Comparison of ENCODE assay signal across 18 cellular contexts in the genomic region with DNA sequence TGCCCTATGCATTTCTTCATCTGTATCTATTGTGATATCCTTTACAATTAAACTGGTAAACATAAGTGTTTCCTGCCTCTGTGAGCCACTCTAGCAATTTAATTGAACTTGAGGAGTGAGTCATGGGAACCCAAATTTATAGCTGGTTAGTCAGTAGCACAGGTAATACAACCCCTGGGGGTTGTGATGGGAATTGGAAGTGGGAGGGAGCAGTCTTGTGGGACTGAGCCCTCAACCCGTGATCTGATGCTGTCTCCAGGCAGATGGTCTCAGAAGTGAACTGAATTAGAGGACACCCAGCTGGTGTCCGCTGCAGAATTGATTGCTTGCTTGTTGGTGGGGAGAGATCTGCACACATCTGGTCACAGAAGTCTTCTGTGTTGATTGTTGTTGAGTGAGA. TPM values are rescaled to one million over a fixed set of nuclear protein-coding genes. Genes with fewer than 3 reads are reported as not detected.
DNase-seq lines count a peak whose midpoint lies in the region; ATAC-seq and TF ChIP-seq lines count a peak whose summit lies in the region.
"Had no signal": no experiment of that assay in that cellular context is flagged by ENCODE, and none has a peak within 500 bp of the region (broad histone marks: within the 10 kb centered on the region; RNA-seq: fewer than 3 reads in every experiment).

No MANE protein-coding gene starts in this region.

- H3K27me3 Mint-ChIP-seq in glutamatergic neuron (ENCODE audit: unreplicated experiment), result peaks cover 14% of the 10 kb centered on the region

- peaks cover 27% of the 10 kb centered on the region for H3K4me1 Mint-ChIP-seq in glutamatergic neuron (ENCODE audit: low read depth, unreplicated experiment)
- H3K4me1 Mint-ChIP-seq: natural killer cell had no signal

- 0 out of 2 replicates have a peak, but pooled peaks have one; percentile 12 for ATAC-seq in Panc1
- ATAC-seq in left ventricle myocardium superior, result no peak
- no peak for ATAC-seq in gastroesophageal sphincter
- ATAC-seq: natural killer cell had no signal

- WGBS in gastroesophageal sphincter (ENCODE audit: low coverage in 1 of 2), 2 donors, result 75% methylated on average over 2 of the region's 2 CpGs; no CpG with 5 or more reads in 1 of the 2 donors

- peak overlapping the region; percentile 39 for H3K4me3 Mint-ChIP-seq in glutamatergic neuron (ENCODE audit: unreplicated experiment)
- H3K4me3 Mint-ChIP-seq: natural killer cell had no signal

- no peak for TF ChIP-seq CTCF in Panc1 (IDR thresholded peaks at IDR 0.05)
- peak; percentile 34 for TF ChIP-seq CTCF in glutamatergic neuron (IDR thresholded peaks at IDR 0.05; ENCODE audit: partially characterized antibody, unreplicated experiment)
- no peak for TF ChIP-seq CTCF in gastroesophageal sphincter (IDR thresholded peaks at IDR 0.05)

- BruUV-seq in Panc1 (replicated peaks; lab: Mats Ljungman, UMichigan), result no TSS peak

- H3K27me3 ChIP-seq in Panc1 (ENCODE audit: control insufficient read depth, insufficient read depth, low read length) (no peaks in the 10 kb centered on the region), gastroesophageal sphincter (peaks cover 47% of the 10 kb centered on the region)
- H3K27me3 ChIP-seq: cardiac muscle cell had no signal

- H3K36me3 ChIP-seq in Panc1 (ENCODE audit: control insufficient read depth, insufficient read depth, low read length) (no peaks in the 10 kb centered on the region), gastroesophageal sphincter (no peaks in the 10 kb centered on the region)
- H3K36me3 ChIP-seq: BLaER1, cardiac muscle cell, heart left ventricle, left ventricle myocardium inferior, SJCRH30, stomach had no signal

- peak; percentile 66 for DNase-seq in Daoy (ENCODE audit: low read depth)
- DNase-seq in M059J (ENCODE audit: low read depth), result peak; percentile 77
- DNase-seq in Panc1 (ENCODE audit: low read depth, low spot score), result no peak
- DNase-seq in glutamatergic neuron, result peak; percentile 63
- DNase-seq in left ventricle myocardium superior, result no peak
- no peak for DNase-seq in nucleus accumbens (lab: John Stamatoyannopoulos, UW)
- DNase-seq in activated gamma-delta T cell treated with Interleukin-2 at 50 U/mL for 16 hours, result no peak
- DNase-seq: activated naive CD4-positive, alpha-beta T cell treated with anti-CD3 and anti-CD28 coated beads, Interleukin-2, amount 50 U/mL, for 16 hours; heart left ventricle; KBM-7; left ventricle myocardium inferior; natural killer cell; NCI-H526 treated with DMSO at 0.1 percent for 48 hours; SJCRH30; stomach had no signal

- H3K27ac Mint-ChIP-seq in glutamatergic neuron (ENCODE audit: unreplicated experiment), result peak overlapping the region; percentile 81
- H3K27ac Mint-ChIP-seq: natural killer cell had no signal

- 0 out of 2 replicates have a peak, but pooled peaks cover 2% of the 10 kb centered on the region for H3K4me1 ChIP-seq in Panc1 (ENCODE audit: control insufficient read depth, insufficient read depth, low read length)
- H3K4me1 ChIP-seq in gastroesophageal sphincter, result no peaks in the 10 kb centered on the region
- H3K4me1 ChIP-seq: left ventricle myocardium inferior, SJCRH30 had no signal

- H3K4me3 ChIP-seq in Panc1 (ENCODE audit: low read depth in 2 of 2, low read length in 2 of 2) (no peak overlapping the region), gastroesophageal sphincter (no peak overlapping the region)
- H3K4me3 ChIP-seq: BLaER1, cardiac muscle cell, heart left ventricle, left ventricle myocardium inferior, SJCRH30, stomach had no signal

- TF ChIP-seq EP300 in gastroesophageal sphincter (IDR thresholded peaks at IDR 0.05), result no peak

- H3K9me3 ChIP-seq in Panc1 (ENCODE audit: control insufficient read depth, insufficient read depth, low read depth, low read length), result no peaks in the 10 kb centered on the region
- H3K9me3 ChIP-seq in gastroesophageal sphincter, result no peaks in the 10 kb centered on the region
- H3K9me3 ChIP-seq: BLaER1, heart left ventricle, left ventricle myocardium inferior, SJCRH30, stomach had no signal

- H3K9me3 Mint-ChIP-seq in glutamatergic neuron (ENCODE audit: unreplicated experiment), result peaks cover 8% of the 10 kb centered on the region
- H3K9me3 Mint-ChIP-seq: natural killer cell had no signal

- H3K27ac ChIP-seq in Panc1 (ENCODE audit: low read length), result no peak overlapping the region
- no peak overlapping the region for H3K27ac ChIP-seq in gastroesophageal sphincter
- H3K27ac ChIP-seq: BLaER1, cardiac muscle cell, heart left ventricle, left ventricle myocardium inferior, SJCRH30, stomach had no signal

- intact Hi-C loops in Panc1 (cut with micrococcal nuclease; ENCODE audit: unreplicated experiment), result no loop called here
- intact Hi-C loops in left ventricle myocardium superior (cut with micrococcal nuclease), result no loop called here

- H3K36me3 Mint-ChIP-seq in glutamatergic neuron (ENCODE audit: unreplicated experiment), result peaks cover 4% of the 10 kb centered on the region

- POLR2A ChIA-PET in Panc1 (lab: Charles Lee), result no interaction called here

- in situ Hi-C loops in Panc1 (cut with HindIII; ENCODE audit: low pct_unique_long_range_greater_than_20kb, low sequenced_read_pairs), result no loop called here

- CTCF ChIA-PET in Panc1 (lab: Charles Lee), result no interaction called here

- TF ChIP-seq POLR2A in gastroesophageal sphincter (IDR thresholded peaks at IDR 0.05), result no peak

RNA-seq across cellular contexts. Expression of a gene that starts 7.7 kb away (rescaled TPM):
- 0.24 and 0.40 TPM in 2 replicates for total RNA-seq in Daoy (2014; rRNA removed; shearing (Covaris generic))
- 2.1 and 5.9 TPM in 2 replicates for total RNA-seq in M059J (2014; rRNA removed; shearing (Covaris generic))
- total RNA-seq in Panc1 (2021; ENCODE audit: unreplicated experiment) (23.0 TPM), glutamatergic neuron (ENCODE audit: unreplicated experiment) (0.32 TPM), left ventricle myocardium superior (5.1 TPM), gastroesophageal sphincter (10 to 100 TPM in 2 of 4 donors, 1 to 10 TPM in 2; 5.4 to 27.1 (median 10.6) TPM)
- 26.2 TPM for polyA plus RNA-seq in Panc1 (2012; ENCODE audit: insufficient read length)
- total RNA-seq: SJCRH30 had no signal

RNA-seq across cellular contexts. Expression of a gene that starts 50.2 kb away (rescaled TPM):
- not detected in 2 replicates for total RNA-seq in Daoy (2014; rRNA removed; shearing (Covaris generic))
- total RNA-seq in M059J (2014; rRNA removed; shearing (Covaris generic)), result not detected in 2 replicates
- total RNA-seq in Panc1 (2021; ENCODE audit: unreplicated experiment) (0.15 TPM), glutamatergic neuron (ENCODE audit: unreplicated experiment) (not detected), left ventricle myocardium superior (3.8 TPM), gastroesophageal sphincter (1 to 10 TPM in 3 of 4 donors, under 1 TPM in 1; 0.47 to 9.6 (median 3.7) TPM)
- polyA plus RNA-seq in Panc1 (2012; ENCODE audit: insufficient read length), result not detected
- total RNA-seq: cardiac muscle cell, SJCRH30 had no signal
- polyA plus RNA-seq: cardiac muscle cell had no signal

RNA-seq across cellular contexts. Expression of a gene that starts 53.5 kb away (rescaled TPM):
- total RNA-seq in Daoy (2014; rRNA removed; shearing (Covaris generic)), result 0.51 TPM in 1 of 2 replicates, not detected in the other
- 0.02 and 1.4 TPM in 2 replicates for total RNA-seq in M059J (2014; rRNA removed; shearing (Covaris generic))
- total RNA-seq in Panc1 (2021; ENCODE audit: unreplicated experiment), result 0.54 TPM
- polyA plus RNA-seq in Panc1 (2012; ENCODE audit: insufficient read length), result 1.6 TPM
- 1.4 TPM for total RNA-seq in glutamatergic neuron (ENCODE audit: unreplicated experiment)
- 4.3 TPM for total RNA-seq in left ventricle myocardium superior
- total RNA-seq in gastroesophageal sphincter, result 10 to 100 TPM in 1 of 4 donors, 1 to 10 TPM in 2, under 1 TPM in 1; 0.57 to 11.2 (median 2.3) TPM

RNA-seq across cellular contexts. Expression of a gene that starts 55.8 kb away (rescaled TPM):
- total RNA-seq in Daoy (2014; rRNA removed; shearing (Covaris generic)), result 8.3 and 16.0 TPM in 2 replicates
- total RNA-seq in M059J (2014; rRNA removed; shearing (Covaris generic)), result 0.62 TPM in 1 of 2 replicates, not detected in the other
- total RNA-seq in Panc1 (2021; ENCODE audit: unreplicated experiment) (6.0 TPM), glutamatergic neuron (ENCODE audit: unreplicated experiment) (20.4 TPM), left ventricle myocardium superior (28.0 TPM), gastroesophageal sphincter (10 to 100 TPM; 12.6 to 23.2 (median 18.8) TPM)
- polyA plus RNA-seq in Panc1 (2012; ENCODE audit: insufficient read length), result 16.3 TPM
- total RNA-seq: SJCRH30 had no signal

Comparison
In these comparisons a context has a peak if more than half of its experiments do, and no peak if none do; other contexts are left out.
1. DNase-seq: peak in Daoy (single experiment), M059J (single experiment) and glutamatergic neuron (single experiment); none in Panc1 (single experiment), left ventricle myocardium superior (single experiment), nucleus accumbens (0 of 56) and activated gamma-delta T cell treated with Interleukin-2 at 50 U/mL for 16 hours (single experiment).